ENCODE assay signal across 22 cellular contexts in genomic region chr14:50410016-50410530, GRCh38.
"Had no signal": no experiment of that assay in that cellular context is flagged by ENCODE, and none has a peak within 500 bp of the region (broad histone marks: within the 10 kb centered on the region; RNA-seq: fewer than 3 reads in every experiment).

No MANE protein-coding gene starts in this region.

- H3K4me1 Mint-ChIP-seq: neural crest cell; stimulated activated effector memory CD8-positive, alpha-beta T cell treated with anti-CD3 and anti-CD28 coated beads, Interleukin-12 subunit alpha, Interleukin-12 subunit beta, amount 100 ng/mL, for 72 hours had no signal

- DNase-seq: cortex of kidney; dorsolateral prefrontal cortex; effector CD8-positive, alpha-beta T cell; heart left ventricle; hippocampal formation; left colon; left ventricle myocardium superior; mesendoderm; naive thymus-derived CD8-positive, alpha-beta T cell; posterior cingulate gyrus; stimulated activated CD4-positive, alpha-beta T cell treated with anti-CD3 and anti-CD28 coated beads, Interleukin-4, amount 100 ng/mL, for 1 hour; stimulated activated CD8-positive, alpha-beta memory T cell treated with anti-CD3 and anti-CD28 coated beads, Interleukin-4, amount 100 ng/mL, for 48 hours; tibial artery; upper lobe of left lung; uterus had no signal

- H3K36me3 Mint-ChIP-seq: stimulated activated effector memory CD8-positive, alpha-beta T cell treated with anti-CD3 and anti-CD28 coated beads, Interleukin-12 subunit alpha, Interleukin-12 subunit beta, amount 100 ng/mL, for 72 hours had no signal

- H3K9me3 ChIP-seq: esophagus muscularis mucosa, heart left ventricle, right atrium auricular region, tibial artery, upper lobe of left lung, uterus had no signal

- H3K4me3 Mint-ChIP-seq: naive thymus-derived CD8-positive, alpha-beta T cell; neural crest cell; stimulated activated effector memory CD8-positive, alpha-beta T cell treated with anti-CD3 and anti-CD28 coated beads, Interleukin-12 subunit alpha, Interleukin-12 subunit beta, amount 100 ng/mL, for 72 hours; stimulated activated naive CD8-positive, alpha-beta T cell treated with anti-CD3 and anti-CD28 coated beads, Interleukin-15, Interleukin-2, amounts not matched to agents 100 ng/mL and 50 ng/mL, for 24 hours had no signal

- H3K27ac Mint-ChIP-seq: naive thymus-derived CD8-positive, alpha-beta T cell; stimulated activated effector memory CD8-positive, alpha-beta T cell treated with anti-CD3 and anti-CD28 coated beads, Interleukin-12 subunit alpha, Interleukin-12 subunit beta, amount 100 ng/mL, for 72 hours; stimulated activated naive CD8-positive, alpha-beta T cell treated with anti-CD3 and anti-CD28 coated beads, Interleukin-15, Interleukin-2, amounts not matched to agents 100 ng/mL and 50 ng/mL, for 24 hours had no signal

- H3K4me3 ChIP-seq: dorsolateral prefrontal cortex, esophagus muscularis mucosa, heart left ventricle, lung, right atrium auricular region, tibial artery, upper lobe of left lung, uterus had no signal

- H3K27me3 Mint-ChIP-seq: naive thymus-derived CD8-positive, alpha-beta T cell; stimulated activated naive CD8-positive, alpha-beta T cell treated with anti-CD3 and anti-CD28 coated beads, Interleukin-15, Interleukin-2, amounts not matched to agents 100 ng/mL and 50 ng/mL, for 24 hours had no signal

- H3K4me1 ChIP-seq: esophagus muscularis mucosa, right atrium auricular region, tibial artery, upper lobe of left lung, uterus had no signal

- H3K36me3 ChIP-seq: heart left ventricle, right atrium auricular region, tibial artery, upper lobe of left lung, uterus had no signal

- ATAC-seq: heart left ventricle; left colon; left ventricle myocardium superior; naive thymus-derived CD8-positive, alpha-beta T cell; stimulated activated effector memory CD8-positive, alpha-beta T cell treated with anti-CD3 and anti-CD28 coated beads, Interleukin-12 subunit alpha, Interleukin-12 subunit beta, amount 100 ng/mL, for 72 hours had no signal

- H3K27ac ChIP-seq: epithelial cell of prostate, esophagus muscularis mucosa, heart left ventricle, right atrium auricular region, tibial artery, upper lobe of left lung, uterus had no signal

- H3K27me3 ChIP-seq: dorsolateral prefrontal cortex, esophagus muscularis mucosa, heart left ventricle, right atrium auricular region, tibial artery, upper lobe of left lung, uterus had no signal
